8 cellular contexts compared by ENCODE assay signal in the genomic region with DNA sequence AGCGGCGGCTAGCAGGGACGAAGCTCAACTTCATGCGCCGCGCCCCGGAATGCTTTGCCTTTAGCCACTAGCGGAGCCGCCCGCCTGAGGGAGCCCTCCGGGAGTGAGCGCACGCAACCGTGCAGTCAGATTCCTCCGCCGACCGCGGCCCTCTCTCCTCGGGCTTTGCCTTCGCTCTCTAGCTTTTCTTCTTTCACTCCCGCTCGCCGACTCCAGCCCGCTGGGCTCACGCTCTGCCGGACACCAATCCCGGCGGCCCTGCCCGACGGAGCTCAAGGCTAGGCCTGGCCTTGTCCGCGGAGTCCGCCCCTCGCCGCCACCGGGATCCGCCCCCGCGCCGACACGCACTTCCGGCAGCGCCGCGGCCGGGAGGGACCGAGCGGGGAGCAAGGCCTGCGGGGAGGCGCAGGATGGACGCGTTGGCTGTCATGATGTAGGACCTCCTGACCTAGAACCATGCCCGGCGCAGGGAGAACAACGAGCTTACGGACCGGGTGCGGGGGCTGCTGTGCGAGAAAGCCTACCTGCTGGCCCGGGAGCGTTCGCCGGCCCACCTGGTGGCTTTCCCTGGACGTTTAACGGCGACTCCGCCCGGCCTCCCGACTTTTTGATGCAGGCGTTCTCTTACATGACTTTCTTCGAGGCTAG. TPM values are rescaled to one million over a fixed set of nuclear protein-coding genes. Genes with fewer than 3 reads are reported as not detected.
DNase-seq lines count a peak whose midpoint lies in the region; ATAC-seq and TF ChIP-seq lines count a peak whose summit lies in the region.

No MANE protein-coding gene starts in this region.

- peak; percentile 42 for DNase-seq in AG04449 (ENCODE audit: low read depth, low spot score)
- DNase-seq in NCI-H2171 treated with DMSO at 0.1 percent for 48 hours (lab: John Stamatoyannopoulos, UW): peak; percentile 90
- DNase-seq in activated CD4-positive, CD25-positive, alpha-beta regulatory T cell treated with anti-CD3 and anti-CD28 coated beads, Interleukin-2, amount 50 U/mL, for 72 hours: peak; percentile 92
- DNase-seq in cerebellar cortex (ENCODE audit: low spot score): peak; percentile 88
- DNase-seq in kidney epithelial cell (ENCODE audit: low read depth): peak; percentile 51
- peak; percentile 74 to 83 for DNase-seq in stimulated activated CD4-positive, alpha-beta T cell treated with anti-CD3 and anti-CD28 coated beads, Interleukin-15, amount 100 ng/mL, for 1 hour (ENCODE audit: low read depth in 1 of 2, low spot score in 1 of 2)

- no peaks in the 10 kb centered on the region for H3K27me3 ChIP-seq in kidney epithelial cell (ENCODE audit: control insufficient read depth, insufficient read depth, low read length)

- ATAC-seq in GM18519 (IDR thresholded peaks at IDR 0.05; ENCODE audit: low FRiP score, unreplicated experiment): peak; percentile 91
- ATAC-seq in HG03060 (IDR thresholded peaks at IDR 0.05; ENCODE audit: low read depth, unreplicated experiment): peak; percentile 86

- H3K4me3 ChIP-seq in AG04449 (ENCODE audit: low read depth, low read length) (peak overlapping the region; percentile 88), kidney epithelial cell (ENCODE audit: low read depth, low read length) (peak overlapping the region; percentile 79)

- CTCF ChIA-PET in AG04449 (lab: Yijun Ruan, JAX): interaction anchor here (1.0 to 1.6 kb wide), 2 partner anchors 11 to 59 kb away, joined by 3 to 10 read pairs; no protein-coding TSS in a partner anchor

- TF ChIP-seq CTCF in AG04449 (IDR thresholded peaks at IDR 0.05; ENCODE audit: insufficient read depth, low read length, missing control alignments): no peak
- peak; percentile 11 for TF ChIP-seq CTCF in kidney epithelial cell (IDR thresholded peaks at IDR 0.05; ENCODE audit: insufficient read depth, low read length, poor library complexity, severe bottlenecking)

- no peaks in the 10 kb centered on the region for H3K36me3 ChIP-seq in kidney epithelial cell (ENCODE audit: control insufficient read depth, insufficient read depth, low read length)

- POLR2A ChIA-PET in AG04449 (lab: Yijun Ruan, JAX): interaction anchor here (0.6 to 2.2 kb wide), 3 partner anchors 10 to 1230 kb away, joined by 3 to 31 read pairs (median 3); a partner anchor contains a TSS

RNA-seq across cellular contexts. Expression of a gene that starts 40.8 kb away (rescaled TPM):
- not detected in 2 replicates for total RNA-seq in kidney epithelial cell

RNA-seq across cellular contexts. Expression of a gene that starts 57.7 kb away (rescaled TPM):
- 16.1 and 21.2 TPM in 2 replicates for total RNA-seq in kidney epithelial cell

Comparison
In these comparisons a context has a peak if more than half of its experiments do, and no peak if none do; other contexts are left out.
1. Peak in every context shown above with its lines: DNase-seq, ATAC-seq and H3K4me3 ChIP-seq.
2. DNase-seq: peak in every context shown above with its lines; median percentile 92 in activated CD4-positive, CD25-positive, alpha-beta regulatory T cell treated with anti-CD3 and anti-CD28 coated beads, Interleukin-2, amount 50 U/mL, for 72 hours; 90 in NCI-H2171 treated with DMSO at 0.1 percent for 48 hours; 88 in cerebellar cortex; 78 in stimulated activated CD4-positive, alpha-beta T cell treated with anti-CD3 and anti-CD28 coated beads, Interleukin-15, amount 100 ng/mL, for 1 hour; 51 in kidney epithelial cell; 42 in AG04449.